ENCODE assay signal across 8 cellular contexts in the genomic region with DNA sequence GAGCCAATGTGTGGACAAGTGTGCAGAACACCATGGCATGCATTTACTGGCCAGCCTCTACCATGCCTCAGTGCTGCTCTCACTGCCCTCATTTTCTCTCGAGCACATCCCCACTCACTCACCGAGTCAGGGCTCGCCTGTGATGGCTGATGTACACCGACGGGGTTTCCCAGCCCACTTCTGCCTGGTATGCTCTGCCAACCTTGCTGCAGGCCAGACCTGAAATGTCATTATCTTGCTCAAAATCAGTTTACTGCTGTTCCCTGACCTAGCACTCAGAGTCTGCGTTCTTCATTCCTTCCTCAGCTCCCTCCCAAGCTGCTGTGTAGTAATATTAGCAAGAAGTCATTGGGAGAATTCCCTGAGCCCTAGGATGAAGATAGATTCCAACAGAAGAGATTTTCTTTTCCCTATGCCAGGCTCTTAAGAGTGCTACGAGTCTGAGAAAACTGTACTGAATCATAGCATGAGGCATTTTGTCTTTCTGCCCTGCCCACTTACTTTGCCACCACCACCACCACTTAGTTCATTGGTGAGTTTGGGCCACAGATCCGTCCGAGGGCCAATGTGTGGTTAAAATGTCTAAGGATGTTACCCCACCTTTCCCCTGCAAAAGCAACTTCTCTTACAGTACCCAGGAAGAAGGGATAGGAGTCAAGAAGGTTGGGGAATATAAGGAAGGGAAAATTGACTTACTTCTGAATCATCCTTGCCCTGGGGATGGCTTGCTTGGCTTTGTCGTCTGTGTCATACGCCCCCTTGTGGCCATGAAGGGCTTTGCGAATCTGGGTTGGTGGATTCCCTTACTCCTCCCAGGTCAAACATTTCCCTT. TPM values are rescaled to one million over a fixed set of nuclear protein-coding genes. Genes with fewer than 3 reads are reported as not detected.
A peak's percentile ranks its signal among the peaks of the same experiment; 100 is the strongest.
DNase-seq lines count a peak whose midpoint lies in the region; ATAC-seq and TF ChIP-seq lines count a peak whose summit lies in the region.

No MANE protein-coding gene starts in this region.

- peak in 1 of 2 donors; percentile 73 for ATAC-seq in natural killer cell treated with Interleukin-12 subunit alpha and Interleukin-12 subunit beta and Interleukin-15 and Interleukin-18, amount 100 ng/mL, for 72 hours
- peak; percentile 42 for ATAC-seq in stimulated activated memory B cell treated with anti-CD40 and anti-IgM and Interleukin-4, amounts not matched to agents 10 μg/mL and 1 μg/mL and 100 μg/mL, for 72 hours

- H3K4me1 ChIP-seq in NT2/D1 (ENCODE audit: insufficient read depth, insufficient read length), result no peaks in the 10 kb centered on the region

- no peaks in the 10 kb centered on the region for H3K27me3 Mint-ChIP-seq in natural killer cell treated with Interleukin-12 subunit alpha and Interleukin-12 subunit beta and Interleukin-15 and Interleukin-18, amount 100 ng/mL, for 72 hours
- no peaks in the 10 kb centered on the region for H3K27me3 Mint-ChIP-seq in stimulated activated memory B cell treated with anti-CD40 and anti-IgM and Interleukin-4, amounts not matched to agents 10 μg/mL and 1 μg/mL and 100 μg/mL, for 72 hours

- no peak overlapping the region for H3K4me3 Mint-ChIP-seq in natural killer cell treated with Interleukin-12 subunit alpha and Interleukin-12 subunit beta and Interleukin-15 and Interleukin-18, amount 100 ng/mL, for 72 hours
- no peak overlapping the region for H3K4me3 Mint-ChIP-seq in stimulated activated memory B cell treated with anti-CD40 and anti-IgM and Interleukin-4, amounts not matched to agents 10 μg/mL and 1 μg/mL and 100 μg/mL, for 72 hours

- no peaks in the 10 kb centered on the region for H3K36me3 Mint-ChIP-seq in natural killer cell treated with Interleukin-12 subunit alpha and Interleukin-12 subunit beta and Interleukin-15 and Interleukin-18, amount 100 ng/mL, for 72 hours
- H3K36me3 Mint-ChIP-seq in stimulated activated memory B cell treated with anti-CD40 and anti-IgM and Interleukin-4, amounts not matched to agents 10 μg/mL and 1 μg/mL and 100 μg/mL, for 72 hours, result peaks cover 37% of the 10 kb centered on the region

- peak; percentile 43 for DNase-seq in SIG-M5 treated with dmso at 0.1 percent for 504 hours (lab: John Stamatoyannopoulos, UW; ENCODE audit: unreplicated experiment)
- no peak for DNase-seq in SIG-M5 (lab: John Stamatoyannopoulos, UW)
- peak; percentile 68 for DNase-seq in HS-5 (ENCODE audit: low read depth)
- peak; percentile 96 for DNase-seq in NT2/D1 (ENCODE audit: low read depth, low spot score)
- peak; percentile 17 for DNase-seq in activated CD8-positive, alpha-beta memory T cell treated with anti-CD3 and anti-CD28 coated beads, Interleukin-2, amount 50 U/mL, for 1 hour (ENCODE audit: extremely low read depth)
- DNase-seq in erythroblast (lab: John Stamatoyannopoulos, UW), result peak; percentile 67 to 84
- DNase-seq in natural killer cell treated with Interleukin-12 subunit alpha and Interleukin-12 subunit beta and Interleukin-15 and Interleukin-18, amount 100 ng/mL, for 72 hours (ENCODE audit: low spot score), result peak; percentile 81

- no peak overlapping the region for H3K9ac ChIP-seq in NT2/D1 (ENCODE audit: insufficient read length, low read depth)

- H3K36me3 ChIP-seq in NT2/D1 (ENCODE audit: insufficient read depth, insufficient read length, low read length), result peaks cover 29% of the 10 kb centered on the region

- no peaks in the 10 kb centered on the region for H3K27me3 ChIP-seq in NT2/D1 (ENCODE audit: insufficient read depth, insufficient read length)

- H3K4me1 Mint-ChIP-seq in natural killer cell treated with Interleukin-12 subunit alpha and Interleukin-12 subunit beta and Interleukin-15 and Interleukin-18, amount 100 ng/mL, for 72 hours (ENCODE audit: low read depth in 2 of 2), result peaks cover 0 to 3% of the 10 kb centered on the region in 2 donors
- H3K4me1 Mint-ChIP-seq in stimulated activated memory B cell treated with anti-CD40 and anti-IgM and Interleukin-4, amounts not matched to agents 10 μg/mL and 1 μg/mL and 100 μg/mL, for 72 hours, result no peaks in the 10 kb centered on the region

- H3K9me3 ChIP-seq in NT2/D1 (ENCODE audit: insufficient read depth, low read length), result no peaks in the 10 kb centered on the region

- TF ChIP-seq POLR2A in erythroblast (IDR thresholded peaks at IDR 0.05; ENCODE audit: low read length), result no peak

- no peaks in the 10 kb centered on the region for H3K9me3 Mint-ChIP-seq in natural killer cell treated with Interleukin-12 subunit alpha and Interleukin-12 subunit beta and Interleukin-15 and Interleukin-18, amount 100 ng/mL, for 72 hours
- no peaks in the 10 kb centered on the region for H3K9me3 Mint-ChIP-seq in stimulated activated memory B cell treated with anti-CD40 and anti-IgM and Interleukin-4, amounts not matched to agents 10 μg/mL and 1 μg/mL and 100 μg/mL, for 72 hours

- no peak overlapping the region for H3K4me3 ChIP-seq in NT2/D1 (ENCODE audit: insufficient read length, low read depth)

- no peak overlapping the region for H3K27ac Mint-ChIP-seq in natural killer cell treated with Interleukin-12 subunit alpha and Interleukin-12 subunit beta and Interleukin-15 and Interleukin-18, amount 100 ng/mL, for 72 hours
- no peak overlapping the region for H3K27ac Mint-ChIP-seq in stimulated activated memory B cell treated with anti-CD40 and anti-IgM and Interleukin-4, amounts not matched to agents 10 μg/mL and 1 μg/mL and 100 μg/mL, for 72 hours

RNA-seq across cellular contexts. Expression of gene BMAL2, which starts 51.0 kb away (rescaled TPM):
- total RNA-seq in natural killer cell treated with Interleukin-12 subunit alpha and Interleukin-12 subunit beta and Interleukin-15 and Interleukin-18, amount 100 ng/mL, for 72 hours, result 10 to 100 TPM; 26.0 to 34.1 TPM
